1 cellular context compared by ENCODE assay signal in the genomic region with DNA sequence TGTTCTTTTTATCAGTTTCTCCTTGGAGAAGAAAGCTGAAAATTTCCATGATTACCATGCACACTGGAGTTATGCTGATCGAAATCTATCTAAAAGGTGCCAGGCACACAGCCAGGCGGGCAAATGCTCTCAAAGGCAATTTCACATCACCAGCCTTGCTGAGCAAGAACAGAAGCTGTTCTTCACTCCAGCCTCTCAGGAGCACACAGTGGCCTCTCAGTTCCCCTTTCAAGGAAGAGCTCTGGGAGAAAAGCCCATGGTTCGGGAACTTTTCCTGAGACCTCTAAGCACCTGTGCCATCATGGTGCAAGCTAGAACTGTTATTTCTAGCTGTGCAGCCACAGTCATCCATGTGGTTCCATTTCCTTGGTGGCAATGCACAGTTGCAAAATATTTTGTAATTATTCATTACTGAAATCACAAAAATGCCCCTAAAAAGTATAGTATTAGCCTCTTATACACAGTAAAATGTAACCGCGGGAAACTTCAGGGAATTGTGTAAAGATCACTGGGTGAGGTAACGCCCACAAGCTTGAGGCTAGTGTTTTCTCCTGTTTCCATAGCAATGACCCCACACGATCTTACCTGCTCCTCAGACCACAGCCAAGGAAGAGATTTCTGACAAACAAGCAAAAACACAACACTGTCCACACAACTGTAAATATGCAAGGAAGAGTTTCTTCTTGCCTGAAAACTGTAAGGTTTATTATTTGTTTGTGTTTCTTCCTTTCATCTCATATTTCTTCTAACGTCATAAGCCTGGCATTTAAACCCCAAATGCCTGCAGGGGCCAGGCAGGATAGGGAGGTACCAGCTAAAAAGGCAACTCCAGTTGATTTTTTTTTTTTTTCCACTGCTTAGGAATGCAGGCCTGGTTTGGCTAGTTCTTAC.
TF ChIP-seq lines count a peak whose summit lies in the region.

No MANE protein-coding gene starts in this region.

TF ChIP-seq in SK-N-SH treated with all-trans-retinoic acid at 6 μM for 48 hours, 23 proteins besides CTCF, POLR2A, EP300 and RAD21 (continued from another document):
- no peak for TF ChIP-seq CSDC2 (CRISPR knock-in tag; IDR thresholded peaks at IDR 0.05)
- TF ChIP-seq OSR1 (CRISPR knock-in tag; IDR thresholded peaks at IDR 0.05), result no peak
- TF ChIP-seq ZNF565 (CRISPR knock-in tag; conservative IDR thresholded peaks at IDR 0.05; ENCODE audit: low read depth), result no peak
- TF ChIP-seq ZFP30 (CRISPR knock-in tag; IDR thresholded peaks at IDR 0.05), result no peak
- TF ChIP-seq BACH2 (CRISPR knock-in tag; IDR thresholded peaks at IDR 0.05; ENCODE audit: borderline replicate concordance), result no peak
- TF ChIP-seq ZFP3 (CRISPR knock-in tag; IDR thresholded peaks at IDR 0.05), result no peak
- TF ChIP-seq, protein P1, sequence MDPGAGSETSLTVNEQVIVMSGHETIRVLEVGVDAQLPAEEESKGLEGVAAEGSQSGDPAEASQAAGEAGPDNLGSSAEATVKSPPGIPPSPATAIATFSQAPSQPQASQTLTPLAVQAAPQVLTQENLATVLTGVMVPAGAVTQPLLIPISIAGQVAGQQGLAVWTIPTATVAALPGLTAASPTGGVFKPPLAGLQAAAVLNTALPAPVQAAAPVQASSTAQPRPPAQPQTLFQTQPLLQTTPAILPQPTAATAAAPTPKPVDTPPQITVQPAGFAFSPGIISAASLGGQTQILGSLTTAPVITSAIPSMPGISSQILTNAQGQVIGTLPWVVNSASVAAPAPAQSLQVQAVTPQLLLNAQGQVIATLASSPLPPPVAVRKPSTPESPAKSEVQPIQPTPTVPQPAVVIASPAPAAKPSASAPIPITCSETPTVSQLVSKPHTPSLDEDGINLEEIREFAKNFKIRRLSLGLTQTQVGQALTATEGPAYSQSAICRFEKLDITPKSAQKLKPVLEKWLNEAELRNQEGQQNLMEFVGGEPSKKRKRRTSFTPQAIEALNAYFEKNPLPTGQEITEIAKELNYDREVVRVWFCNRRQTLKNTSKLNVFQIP (CRISPR knock-in tag; IDR thresholded peaks at IDR 0.05; ENCODE audit: borderline replicate concordance, low read depth), result no peak
TF ChIP-seq in SK-N-SH treated with all-trans-retinoic acid at 6 μM for 48 hours: peak in this region for 2.
